Comparison of ENCODE assay signal across 21 cellular contexts in the genomic region with DNA sequence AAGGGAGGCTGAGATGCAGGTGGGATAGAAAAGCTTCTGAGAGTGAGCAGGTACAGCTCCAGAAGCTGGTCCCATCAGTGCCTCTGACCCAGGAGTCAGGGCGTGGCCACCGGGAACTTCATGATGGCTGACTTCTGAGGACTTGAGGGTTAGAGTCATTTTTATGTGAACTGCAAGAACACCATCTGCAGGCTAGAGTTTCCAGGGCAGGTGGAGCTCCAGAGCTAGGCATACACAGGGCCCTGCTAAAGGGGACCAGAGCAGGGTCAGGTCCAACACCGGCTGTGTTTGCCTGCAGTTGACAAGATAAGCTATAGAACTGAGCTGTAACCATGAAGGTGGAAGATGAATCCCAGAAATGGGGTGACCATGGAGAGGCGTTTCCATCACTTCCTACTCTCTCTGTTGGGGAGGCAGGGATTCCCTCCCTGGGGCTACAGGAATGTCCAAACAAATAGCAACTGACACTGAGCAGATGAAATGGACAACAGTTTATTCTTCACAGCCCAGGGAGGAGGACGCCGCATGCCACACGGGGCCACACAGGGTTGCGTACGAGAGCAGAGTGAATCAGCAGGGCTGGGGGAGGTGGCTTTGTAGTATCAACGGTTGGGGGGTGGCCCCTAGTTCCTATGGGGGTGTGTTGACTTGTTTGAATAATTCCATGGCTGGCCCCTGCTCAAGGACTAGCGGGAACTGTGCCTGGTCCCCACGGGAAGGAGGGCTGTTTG.
DNase-seq lines count a peak whose midpoint lies in the region; ATAC-seq and TF ChIP-seq lines count a peak whose summit lies in the region.
"Had no signal": no experiment of that assay in that cellular context is flagged by ENCODE, and none has a peak within 500 bp of the region (broad histone marks: within the 10 kb centered on the region; RNA-seq: fewer than 3 reads in every experiment).

No MANE protein-coding gene starts in this region.

- no peaks in the 10 kb centered on the region for H3K36me3 Mint-ChIP-seq in activated naive CD4-positive, alpha-beta T cell treated with anti-CD3 and anti-CD28 coated beads, Interleukin-2, amount 10 ng/mL, durations not matched to agents 7 days and 5 days
- H3K36me3 Mint-ChIP-seq: naive thymus-derived CD4-positive, alpha-beta T cell had no signal

- H3K4me1 Mint-ChIP-seq in activated naive CD4-positive, alpha-beta T cell treated with anti-CD3 and anti-CD28 coated beads, Interleukin-2, amount 10 ng/mL, durations not matched to agents 7 days and 5 days: no peaks in the 10 kb centered on the region
- H3K4me1 Mint-ChIP-seq: central memory CD8-positive, alpha-beta T cell; naive thymus-derived CD4-positive, alpha-beta T cell had no signal

- no peak overlapping the region for H2AFZ ChIP-seq in Karpas-422 (ENCODE audit: low read length)

- H3K79me2 ChIP-seq in Karpas-422 (ENCODE audit: low read length): no peaks in the 10 kb centered on the region

- H3K36me3 ChIP-seq in Karpas-422 (ENCODE audit: insufficient read depth, low read length) (no peaks in the 10 kb centered on the region), gastrocnemius medialis (no peaks in the 10 kb centered on the region)
- H3K36me3 ChIP-seq: esophagus squamous epithelium, right atrium auricular region had no signal

- no peak overlapping the region for H3K27ac ChIP-seq in Karpas-422 (ENCODE audit: low read length)
- peak overlapping the region; percentile 72 for H3K27ac ChIP-seq in RWPE1
- no peak overlapping the region for H3K27ac ChIP-seq in gastrocnemius medialis
- H3K27ac ChIP-seq: C4-2B, esophagus squamous epithelium, KMS-11, right atrium auricular region had no signal

- peaks cover 18% of the 10 kb centered on the region for H3K27me3 Mint-ChIP-seq in activated naive CD4-positive, alpha-beta T cell treated with anti-CD3 and anti-CD28 coated beads, Interleukin-2, amount 10 ng/mL, durations not matched to agents 7 days and 5 days

- H3K4me1 ChIP-seq in Karpas-422 (ENCODE audit: low read length) (no peaks in the 10 kb centered on the region), gastrocnemius medialis (no peaks in the 10 kb centered on the region)
- H3K4me1 ChIP-seq: right atrium auricular region had no signal

- H3K9me3 ChIP-seq in Karpas-422 (ENCODE audit: low read length): no peaks in the 10 kb centered on the region
- H3K9me3 ChIP-seq in gastrocnemius medialis: no peaks in the 10 kb centered on the region
- H3K9me3 ChIP-seq: esophagus squamous epithelium, right atrium auricular region had no signal

- DNase-seq in ELF-1 (ENCODE audit: low read depth, low spot score): peak; percentile 31
- DNase-seq in Karpas-422: peak; percentile 73
- DNase-seq in RWPE1 (ENCODE audit: low spot score): no peak
- peak; percentile 48 for DNase-seq in left kidney (ENCODE audit: low read depth, low spot score)
- DNase-seq in GDM1 (lab: John Stamatoyannopoulos, UW): no peak
- no peak for DNase-seq in activated naive CD4-positive, alpha-beta T cell treated with anti-CD3 and anti-CD28 coated beads, Interleukin-2, amount 10 ng/mL, durations not matched to agents 7 days and 5 days
- DNase-seq in LoVo (ENCODE audit: low spot score): no peak
- DNase-seq in gastrocnemius medialis: no peak
- DNase-seq: activated CD4-positive, alpha-beta T cell treated with anti-CD3 and anti-CD28 coated beads for 4 hours; activated T-cell treated with anti-CD3 and anti-CD28 coated beads, Interleukin-2, amount 50 U/mL, for 4 hours; esophagus squamous epithelium; hippocampal formation; left ventricle myocardium superior; naive thymus-derived CD4-positive, alpha-beta T cell; NCI-H2107; stimulated activated CD4-positive, alpha-beta T cell treated with anti-CD3 and anti-CD28 coated beads, Interleukin-4, amount 100 ng/mL, for 1 hour; T-helper 2 cell had no signal

- no peak overlapping the region for H3K27ac Mint-ChIP-seq in activated naive CD4-positive, alpha-beta T cell treated with anti-CD3 and anti-CD28 coated beads, Interleukin-2, amount 10 ng/mL, durations not matched to agents 7 days and 5 days
- H3K27ac Mint-ChIP-seq: naive thymus-derived CD4-positive, alpha-beta T cell had no signal

- no peak for ATAC-seq in gastrocnemius medialis
- ATAC-seq: activated T-cell treated with anti-CD3 and anti-CD28 coated beads, Interleukin-2, amount 50 U/mL, for 4 hours; left ventricle myocardium superior had no signal

- TF ChIP-seq POLR2A in gastrocnemius medialis (IDR thresholded peaks at IDR 0.05): no peak

- TF ChIP-seq CTCF in RWPE1 (conservative IDR thresholded peaks at IDR 0.05; ENCODE audit: low read depth) (no peak), gastrocnemius medialis (IDR thresholded peaks at IDR 0.05 in 4 of 5, conservative IDR thresholded peaks at IDR 0.05 in 1 of 5) (no peak)

- H3K4me3 ChIP-seq in Karpas-422 (ENCODE audit: low read length): no peak overlapping the region
- H3K4me3 ChIP-seq in gastrocnemius medialis: no peak overlapping the region
- H3K4me3 ChIP-seq: esophagus squamous epithelium, right atrium auricular region had no signal

- H4K20me1 ChIP-seq in Karpas-422 (ENCODE audit: insufficient read depth, low read depth, low read length): no peaks in the 10 kb centered on the region

- CTCF ChIA-PET in RWPE1 (lab: Yijun Ruan, JAX): no interaction called here
- CTCF ChIA-PET in activated naive CD4-positive, alpha-beta T cell treated with anti-CD3 and anti-CD28 coated beads, Interleukin-2, amount 10 ng/mL, durations not matched to agents 7 days and 5 days (lab: Charles Lee): no interaction called here

- H3K27me3 ChIP-seq in Karpas-422 (ENCODE audit: low read length) (no peaks in the 10 kb centered on the region), gastrocnemius medialis (no peaks in the 10 kb centered on the region)
- H3K27me3 ChIP-seq: esophagus squamous epithelium, right atrium auricular region had no signal

- no peak overlapping the region for H3K4me3 Mint-ChIP-seq in activated naive CD4-positive, alpha-beta T cell treated with anti-CD3 and anti-CD28 coated beads, Interleukin-2, amount 10 ng/mL, durations not matched to agents 7 days and 5 days
- H3K4me3 Mint-ChIP-seq: activated T-cell treated with anti-CD3 and anti-CD28 coated beads, Interleukin-2, amount 50 U/mL, for 4 hours; central memory CD8-positive, alpha-beta T cell; naive thymus-derived CD4-positive, alpha-beta T cell had no signal

- no peak overlapping the region for H3K9ac ChIP-seq in Karpas-422 (ENCODE audit: low read length)
- H3K9ac ChIP-seq: KMS-11 had no signal

- POLR2A ChIA-PET in RWPE1 (lab: Yijun Ruan, JAX; ENCODE audit: low non-redundant PET): no interaction called here

- no peak overlapping the region for H3K4me2 ChIP-seq in Karpas-422 (ENCODE audit: low read depth, low read length, poor library complexity, severe bottlenecking)
- H3K4me2 ChIP-seq: KMS-11 had no signal

- intact Hi-C loops in gastrocnemius medialis (cut with DNase I; ENCODE audit: low total_unique reads): no loop called here

- H3K9me2 ChIP-seq in Karpas-422 (replicated peaks; ENCODE audit: insufficient read depth, low read length): no peaks in the 10 kb centered on the region

- no peaks in the 10 kb centered on the region for H3K9me3 Mint-ChIP-seq in activated naive CD4-positive, alpha-beta T cell treated with anti-CD3 and anti-CD28 coated beads, Interleukin-2, amount 10 ng/mL, durations not matched to agents 7 days and 5 days
- H3K9me3 Mint-ChIP-seq: activated T-cell treated with anti-CD3 and anti-CD28 coated beads, Interleukin-2, amount 50 U/mL, for 4 hours; central memory CD8-positive, alpha-beta T cell; naive thymus-derived CD4-positive, alpha-beta T cell had no signal

- in situ Hi-C loops in gastrocnemius medialis (cut with MboI; ENCODE audit: low sequenced_read_pairs in 4 of 4): no loop called here

Comparison
In these comparisons a context has a peak if more than half of its experiments do, and no peak if none do; other contexts are left out.
1. DNase-seq: peak in ELF-1 (single experiment), Karpas-422 (single experiment) and left kidney (single experiment); none in RWPE1 (single experiment), GDM1 (single experiment), activated naive CD4-positive, alpha-beta T cell treated with anti-CD3 and anti-CD28 coated beads, Interleukin-2, amount 10 ng/mL, durations not matched to agents 7 days and 5 days (single experiment), LoVo (single experiment) and gastrocnemius medialis (0 of 2).